ENCODE assay signal across 1 cellular context in the genomic region with DNA sequence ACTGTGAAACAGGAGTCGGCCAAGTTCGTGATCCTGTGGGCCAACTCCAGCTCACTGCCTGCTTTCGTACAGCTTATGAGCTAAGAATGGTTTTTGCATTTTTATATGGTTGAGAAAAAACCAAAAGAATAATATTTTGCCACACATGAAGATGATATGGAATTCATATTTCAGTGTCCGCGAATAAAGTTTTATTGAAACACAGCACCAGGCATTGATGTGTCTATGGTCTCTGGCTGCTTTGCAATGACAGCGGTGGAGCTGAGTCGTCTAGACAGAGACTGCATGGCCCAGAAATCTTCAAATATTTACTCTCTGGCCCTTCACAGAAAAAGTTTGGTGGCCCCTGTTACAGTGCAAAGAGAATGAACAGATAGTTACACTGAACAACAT.
A peak's percentile ranks its signal among the peaks of the same experiment; 100 is the strongest.
TF ChIP-seq lines count a peak whose summit lies in the region.

No MANE protein-coding gene starts in this region.

TF ChIP-seq in GM12878, 131 proteins besides CTCF, POLR2A, EP300 and RAD21:
- TF ChIP-seq, protein P1, sequence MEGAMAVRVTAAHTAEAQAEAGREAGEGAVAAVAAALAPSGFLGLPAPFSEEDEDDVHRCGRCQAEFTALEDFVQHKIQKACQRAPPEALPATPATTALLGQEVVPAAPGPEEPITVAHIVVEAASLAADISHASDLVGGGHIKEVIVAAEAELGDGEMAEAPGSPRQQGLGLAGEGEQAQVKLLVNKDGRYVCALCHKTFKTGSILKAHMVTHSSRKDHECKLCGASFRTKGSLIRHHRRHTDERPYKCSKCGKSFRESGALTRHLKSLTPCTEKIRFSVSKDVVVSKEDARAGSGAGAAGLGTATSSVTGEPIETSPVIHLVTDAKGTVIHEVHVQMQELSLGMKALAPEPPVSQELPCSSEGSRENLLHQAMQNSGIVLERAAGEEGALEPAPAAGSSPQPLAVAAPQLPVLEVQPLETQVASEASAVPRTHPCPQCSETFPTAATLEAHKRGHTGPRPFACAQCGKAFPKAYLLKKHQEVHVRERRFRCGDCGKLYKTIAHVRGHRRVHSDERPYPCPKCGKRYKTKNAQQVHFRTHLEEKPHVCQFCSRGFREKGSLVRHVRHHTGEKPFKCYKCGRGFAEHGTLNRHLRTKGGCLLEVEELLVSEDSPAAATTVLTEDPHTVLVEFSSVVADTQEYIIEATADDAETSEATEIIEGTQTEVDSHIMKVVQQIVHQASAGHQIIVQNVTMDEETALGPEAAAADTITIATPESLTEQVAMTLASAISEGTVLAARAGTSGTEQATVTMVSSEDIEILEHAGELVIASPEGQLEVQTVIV (IDR thresholded peaks at IDR 0.05; ENCODE audit: borderline replicate concordance, partially characterized antibody) = no peak
- TF ChIP-seq, protein P2, sequence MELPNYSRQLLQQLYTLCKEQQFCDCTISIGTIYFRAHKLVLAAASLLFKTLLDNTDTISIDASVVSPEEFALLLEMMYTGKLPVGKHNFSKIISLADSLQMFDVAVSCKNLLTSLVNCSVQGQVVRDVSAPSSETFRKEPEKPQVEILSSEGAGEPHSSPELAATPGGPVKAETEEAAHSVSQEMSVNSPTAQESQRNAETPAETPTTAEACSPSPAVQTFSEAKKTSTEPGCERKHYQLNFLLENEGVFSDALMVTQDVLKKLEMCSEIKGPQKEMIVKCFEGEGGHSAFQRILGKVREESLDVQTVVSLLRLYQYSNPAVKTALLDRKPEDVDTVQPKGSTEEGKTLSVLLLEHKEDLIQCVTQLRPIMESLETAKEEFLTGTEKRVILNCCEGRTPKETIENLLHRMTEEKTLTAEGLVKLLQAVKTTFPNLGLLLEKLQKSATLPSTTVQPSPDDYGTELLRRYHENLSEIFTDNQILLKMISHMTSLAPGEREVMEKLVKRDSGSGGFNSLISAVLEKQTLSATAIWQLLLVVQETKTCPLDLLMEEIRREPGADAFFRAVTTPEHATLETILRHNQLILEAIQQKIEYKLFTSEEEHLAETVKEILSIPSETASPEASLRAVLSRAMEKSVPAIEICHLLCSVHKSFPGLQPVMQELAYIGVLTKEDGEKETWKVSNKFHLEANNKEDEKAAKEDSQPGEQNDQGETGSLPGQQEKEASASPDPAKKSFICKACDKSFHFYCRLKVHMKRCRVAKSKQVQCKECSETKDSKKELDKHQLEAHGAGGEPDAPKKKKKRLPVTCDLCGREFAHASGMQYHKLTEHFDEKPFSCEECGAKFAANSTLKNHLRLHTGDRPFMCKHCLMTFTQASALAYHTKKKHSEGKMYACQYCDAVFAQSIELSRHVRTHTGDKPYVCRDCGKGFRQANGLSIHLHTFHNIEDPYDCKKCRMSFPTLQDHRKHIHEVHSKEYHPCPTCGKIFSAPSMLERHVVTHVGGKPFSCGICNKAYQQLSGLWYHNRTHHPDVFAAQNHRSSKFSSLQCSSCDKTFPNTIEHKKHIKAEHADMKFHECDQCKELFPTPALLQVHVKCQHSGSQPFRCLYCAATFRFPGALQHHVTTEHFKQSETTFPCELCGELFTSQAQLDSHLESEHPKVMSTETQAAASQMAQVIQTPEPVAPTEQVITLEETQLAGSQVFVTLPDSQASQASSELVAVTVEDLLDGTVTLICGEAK (IDR thresholded peaks at IDR 0.05; ENCODE audit: borderline replicate concordance) = peak; percentile 65
- TF ChIP-seq, protein P3, sequence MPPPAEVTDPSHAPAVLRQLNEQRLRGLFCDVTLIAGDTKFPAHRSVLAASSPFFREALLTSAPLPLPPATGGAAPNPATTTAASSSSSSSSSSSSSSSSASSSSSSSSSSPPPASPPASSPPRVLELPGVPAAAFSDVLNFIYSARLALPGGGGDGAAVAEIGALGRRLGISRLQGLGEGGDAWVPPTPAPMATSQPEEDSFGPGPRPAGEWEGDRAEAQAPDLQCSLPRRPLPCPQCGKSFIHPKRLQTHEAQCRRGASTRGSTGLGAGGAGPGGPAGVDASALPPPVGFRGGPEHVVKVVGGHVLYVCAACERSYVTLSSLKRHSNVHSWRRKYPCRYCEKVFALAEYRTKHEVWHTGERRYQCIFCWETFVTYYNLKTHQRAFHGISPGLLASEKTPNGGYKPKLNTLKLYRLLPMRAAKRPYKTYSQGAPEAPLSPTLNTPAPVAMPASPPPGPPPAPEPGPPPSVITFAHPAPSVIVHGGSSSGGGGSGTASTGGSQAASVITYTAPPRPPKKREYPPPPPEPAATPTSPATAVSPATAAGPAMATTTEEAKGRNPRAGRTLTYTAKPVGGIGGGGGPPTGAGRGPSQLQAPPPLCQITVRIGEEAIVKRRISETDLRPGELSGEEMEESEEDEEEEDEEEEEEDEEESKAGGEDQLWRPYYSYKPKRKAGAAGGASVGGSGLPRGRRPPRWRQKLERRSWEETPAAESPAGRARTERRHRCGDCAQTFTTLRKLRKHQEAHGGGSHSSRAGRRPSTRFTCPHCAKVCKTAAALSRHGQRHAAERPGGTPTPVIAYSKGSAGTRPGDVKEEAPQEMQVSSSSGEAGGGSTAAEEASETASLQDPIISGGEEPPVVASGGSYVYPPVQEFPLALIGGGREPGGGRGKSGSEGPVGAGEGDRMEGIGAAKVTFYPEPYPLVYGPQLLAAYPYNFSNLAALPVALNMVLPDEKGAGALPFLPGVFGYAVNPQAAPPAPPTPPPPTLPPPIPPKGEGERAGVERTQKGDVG (CRISPR knock-in tag; IDR thresholded peaks at IDR 0.05) = no peak
- TF ChIP-seq YBX1 (IDR thresholded peaks at IDR 0.05) = no peak
- TF ChIP-seq BACH1 (IDR thresholded peaks at IDR 0.05; ENCODE audit: borderline replicate concordance) = no peak
- TF ChIP-seq, protein P4, sequence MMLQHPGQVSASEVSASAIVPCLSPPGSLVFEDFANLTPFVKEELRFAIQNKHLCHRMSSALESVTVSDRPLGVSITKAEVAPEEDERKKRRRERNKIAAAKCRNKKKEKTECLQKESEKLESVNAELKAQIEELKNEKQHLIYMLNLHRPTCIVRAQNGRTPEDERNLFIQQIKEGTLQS (IDR thresholded peaks at IDR 0.05; ENCODE audit: borderline replicate concordance, extremely low read depth, low read depth, low read length) = no peak
